In genomic region chr6:85673198-85674139, GRCh38 we compare ENCODE assay signal across 12 cellular contexts. TPM values are rescaled to one million over a fixed set of nuclear protein-coding genes. Genes with fewer than 3 reads are reported as not detected.
DNase-seq lines count a peak whose midpoint lies in the region; ATAC-seq and TF ChIP-seq lines count a peak whose summit lies in the region.
"Had no signal": no experiment of that assay in that cellular context is flagged by ENCODE, and none has a peak within 500 bp of the region (broad histone marks: within the 10 kb centered on the region; RNA-seq: fewer than 3 reads in every experiment).

No MANE protein-coding gene starts in this region.

- TF ChIP-seq POLR2A in GM18505 (IDR thresholded peaks at IDR 0.05; ENCODE audit: borderline replicate concordance, extremely low read depth, insufficient read depth, insufficient read length) = peak; percentile 5
- TF ChIP-seq POLR2A in testis (IDR thresholded peaks at IDR 0.05) = no peak

- H3K27ac ChIP-seq in BLaER1 treated with 17β-estradiol and CSF1 and Interleukin-3, amounts not matched to agents 10 nM and 100 nM = peak overlapping the region in 5 of 11 experiments; percentile 14 to 96 (median 32); a peak in 9 of 22 replicates
- H3K27ac ChIP-seq in SU-DHL-6 (ENCODE audit: low read depth, low read length) (peak overlapping the region; percentile 10; the same call in 1 of the 2 replicates), substantia nigra (ENCODE audit: low read depth, low read length, poor library complexity, severe bottlenecking) (no peak overlapping the region), right cardiac atrium (ENCODE audit: low read length) (no peak overlapping the region), testis (no peak overlapping the region)
- H3K27ac ChIP-seq: transverse colon had no signal

- ATAC-seq in GM18505 (IDR thresholded peaks at IDR 0.05; ENCODE audit: unreplicated experiment) = no peak
- ATAC-seq in GM19455 (IDR thresholded peaks at IDR 0.05; ENCODE audit: unreplicated experiment) = no peak
- ATAC-seq in right cardiac atrium = no peak

- peaks cover 26 to 72% (median 54%) of the 10 kb centered on the region in 11 experiments; a peak in 21 of 22 replicates for H4K20me1 ChIP-seq in BLaER1 treated with 17β-estradiol and CSF1 and Interleukin-3, amounts not matched to agents 10 nM and 100 nM
- H4K20me1 ChIP-seq in SU-DHL-6 (ENCODE audit: low read depth, low read length) = peaks cover 41% of the 10 kb centered on the region

- H3K36me3 ChIP-seq in BLaER1 treated with 17β-estradiol and CSF1 and Interleukin-3, amounts not matched to agents 10 nM and 100 nM = peaks cover 6 to 57% (median 30%) of the 10 kb centered on the region in 11 experiments; a peak in 17 of 22 replicates
- peaks cover 33% of the 10 kb centered on the region for H3K36me3 ChIP-seq in SU-DHL-6 (ENCODE audit: low read length)
- H3K36me3 ChIP-seq in testis (ENCODE audit: low read depth, missing control alignments) = no peaks in the 10 kb centered on the region
- H3K36me3 ChIP-seq: transverse colon had no signal

- TF ChIP-seq CTCF in SU-DHL-6 (IDR thresholded peaks at IDR 0.05; ENCODE audit: insufficient read depth, low read length, poor library complexity, severe bottlenecking) = no peak
- no peak for TF ChIP-seq CTCF in testis (IDR thresholded peaks at IDR 0.05)

- H3K4me3 ChIP-seq in BLaER1 treated with 17β-estradiol and CSF1 and Interleukin-3, amounts not matched to agents 10 nM and 100 nM = no peak overlapping the region; a peak in 1 of 20 replicates
- H3K4me3 ChIP-seq in SU-DHL-6 (ENCODE audit: insufficient read depth, low read length, poor library complexity, severe bottlenecking) (no peak overlapping the region), right cardiac atrium (ENCODE audit: low read length) (no peak overlapping the region), testis (no peak overlapping the region)
- H3K4me3 ChIP-seq: transverse colon had no signal

- no peaks in the 10 kb centered on the region for H3K9me2 ChIP-seq in SU-DHL-6 (replicated peaks; ENCODE audit: insufficient read depth, low read length)

- H3F3A ChIP-seq in SU-DHL-6 (ENCODE audit: insufficient read depth) = peaks cover 86% of the 10 kb centered on the region

- DNase-seq in glomerular visceral epithelial cell (ENCODE audit: extremely low spot score) (peak; percentile 7), substantia nigra (lab: John Stamatoyannopoulos, UW) (no peak), right cardiac atrium (no peak), testis (no peak)
- DNase-seq: activated CD4-positive, CD25-positive, alpha-beta regulatory T cell treated with anti-CD3 and anti-CD28 coated beads, Interleukin-2, amount 50 U/mL, for 72 hours; caudate nucleus; stimulated activated CD4-positive, alpha-beta T cell treated with anti-CD3 and anti-CD28 coated beads, Interleukin-2, amount 100 ng/mL, for 48 hours; transverse colon had no signal

- no peak overlapping the region; a peak in 1 of 22 replicates for H3K9ac ChIP-seq in BLaER1 treated with 17β-estradiol and CSF1 and Interleukin-3, amounts not matched to agents 10 nM and 100 nM
- H3K9ac ChIP-seq in SU-DHL-6 (ENCODE audit: low read length) = no peak overlapping the region

- H3K79me2 ChIP-seq in SU-DHL-6 (ENCODE audit: insufficient read depth, low read length) = peaks cover 39% of the 10 kb centered on the region

- peaks cover 31 to 71% (median 55%) of the 10 kb centered on the region in 10 experiments for H3K4me1 ChIP-seq in BLaER1 treated with 17β-estradiol and CSF1 and Interleukin-3, amounts not matched to agents 10 nM and 100 nM
- no peaks in the 10 kb centered on the region for H3K4me1 ChIP-seq in right cardiac atrium (ENCODE audit: control insufficient read depth, insufficient read depth, low read length)
- H3K4me1 ChIP-seq in testis = peaks cover 7% of the 10 kb centered on the region

- H3K4me2 ChIP-seq in BLaER1 treated with 17β-estradiol and CSF1 and Interleukin-3, amounts not matched to agents 10 nM and 100 nM = peak overlapping the region in 9 of 11 experiments; percentile 1 to 87 (median 74); a peak in 16 of 22 replicates
- H3K4me2 ChIP-seq in SU-DHL-6 (ENCODE audit: low read depth, low read length, poor library complexity, severe bottlenecking) = no peak overlapping the region

- no peaks in the 10 kb centered on the region for H3K27me3 ChIP-seq in BLaER1 treated with 17β-estradiol and CSF1 and Interleukin-3, amounts not matched to agents 10 nM and 100 nM
- H3K27me3 ChIP-seq in SU-DHL-6 (ENCODE audit: low read length) (no peaks in the 10 kb centered on the region), right cardiac atrium (ENCODE audit: control insufficient read depth, insufficient read depth) (no peaks in the 10 kb centered on the region), testis (no peaks in the 10 kb centered on the region)
- H3K27me3 ChIP-seq: transverse colon had no signal

- H2AFZ ChIP-seq in SU-DHL-6 (ENCODE audit: low read depth, low read length, severe bottlenecking) = no peak overlapping the region

- H3K9me3 ChIP-seq in BLaER1 treated with 17β-estradiol and CSF1 and Interleukin-3, amounts not matched to agents 10 nM and 100 nM (replicated peaks in 1 of 11) = no peaks in the 10 kb centered on the region; a peak in 1 of 22 replicates
- H3K9me3 ChIP-seq in SU-DHL-6 (ENCODE audit: insufficient read depth, low read length) (no peaks in the 10 kb centered on the region), right cardiac atrium (ENCODE audit: control insufficient read depth, low read length) (no peaks in the 10 kb centered on the region), testis (no peaks in the 10 kb centered on the region)
- H3K9me3 ChIP-seq: transverse colon had no signal

- 83% methylated on average over 4 of the region's 4 CpGs for WGBS in right cardiac atrium
- WGBS in testis, 2 donors = 71 to 73% methylated on average over 4 of the region's 4 CpGs

- intact Hi-C loops in right cardiac atrium (cut with DNase I) = no loop called here
- intact Hi-C loops in testis (cut with DNase I; ENCODE audit: low total_unique reads) = no loop called here

RNA-seq across cellular contexts. Expression of gene SYNCRIP, which starts 30.8 kb away (rescaled TPM):
- total RNA-seq in right cardiac atrium (10 to 100 TPM; 60.8 to 89.5 (median 65.7) TPM), testis (10 to 100 TPM; 51.6 to 55.1 TPM)
- polyA plus RNA-seq in right cardiac atrium (31.7 TPM), testis (ENCODE audit: insufficient read depth, low read depth, low replicate concordance) (67.0 TPM)
